ENCODE assay signal across 9 cellular contexts in the genomic region with DNA sequence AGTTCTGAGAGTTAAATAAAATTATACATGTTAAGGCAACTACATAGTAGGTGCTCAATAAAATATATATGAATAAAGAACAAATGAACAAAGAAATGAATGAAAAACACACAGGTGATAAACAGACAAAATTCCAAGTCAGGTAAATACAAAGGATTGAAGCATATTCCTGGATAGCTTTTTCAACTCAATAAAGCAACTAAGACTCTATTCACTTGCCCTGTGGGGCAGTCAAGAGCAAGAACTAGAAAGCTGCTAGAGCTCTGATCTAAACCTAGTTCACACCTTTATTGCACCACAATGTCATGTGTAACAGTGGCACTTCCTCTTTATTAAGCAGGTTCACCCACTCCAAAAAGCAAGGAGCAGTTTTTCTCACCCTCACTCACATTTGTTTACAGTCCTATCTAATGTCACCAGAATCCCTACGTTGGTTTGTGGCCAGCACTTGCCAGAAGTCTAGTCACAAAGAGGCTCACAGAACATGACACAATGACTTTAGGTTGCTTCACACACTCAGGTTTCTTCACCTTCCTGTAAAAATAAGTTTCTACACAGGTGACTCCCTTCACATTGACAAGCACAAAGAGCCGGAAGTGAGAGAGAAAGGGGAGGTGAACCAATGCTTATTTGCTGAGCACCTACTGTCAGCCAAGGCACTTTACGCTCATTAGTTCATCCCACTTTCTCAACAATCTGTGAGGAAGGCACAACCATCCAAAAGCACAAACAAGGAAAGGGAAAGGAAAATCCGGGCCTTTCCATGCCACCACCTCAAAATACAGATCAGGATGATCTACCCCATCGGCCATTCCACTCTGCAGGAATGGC.
DNase-seq lines count a peak whose midpoint lies in the region; ATAC-seq lines count a peak whose summit lies in the region.
"Had no signal": no experiment of that assay in that cellular context is flagged by ENCODE, and none has a peak within 500 bp of the region (broad histone marks: within the 10 kb centered on the region; RNA-seq: fewer than 3 reads in every experiment).

No MANE protein-coding gene starts in this region.

- peak overlapping the region; percentile 96 for H3K27ac ChIP-seq in epithelial cell of prostate
- H3K27ac ChIP-seq: A549 had no signal

- peak; percentile 65 for ATAC-seq in HG03442 (IDR thresholded peaks at IDR 0.05; ENCODE audit: unreplicated experiment)
- ATAC-seq: A549 had no signal

- DNase-seq in activated T-cell treated with anti-CD3 and anti-CD28 coated beads for 1 hour (ENCODE audit: low read depth) (peak; percentile 33), activated T-cell treated with anti-CD3 and anti-CD28 coated beads for 4 hours (no peak), epithelial cell of prostate (ENCODE audit: low read depth, low spot score) (peak; percentile 33), SHP77 treated with DMSO at 0.1 percent for 48 hours (lab: John Stamatoyannopoulos, UW) (no peak), iPS-NIHi7 (ENCODE audit: extremely low spot score) (no peak)
- peak; percentile 44 for DNase-seq in activated CD4-positive, CD25-positive, alpha-beta regulatory T cell treated with anti-CD3 and anti-CD28 coated beads, Interleukin-2, amount 50 U/mL, for 16 hours (ENCODE audit: low read depth, low spot score)
- DNase-seq in stimulated activated CD8-positive, alpha-beta memory T cell treated with anti-CD3 and anti-CD28 coated beads, Interleukin-15, amount 100 ng/mL, for 1 hour (ENCODE audit: low read depth): peak; percentile 38

Comparison
In these comparisons a context has a peak if more than half of its experiments do, and no peak if none do; other contexts are left out.
1. DNase-seq: peak in activated T-cell treated with anti-CD3 and anti-CD28 coated beads for 1 hour (single experiment), activated CD4-positive, CD25-positive, alpha-beta regulatory T cell treated with anti-CD3 and anti-CD28 coated beads, Interleukin-2, amount 50 U/mL, for 16 hours (single experiment), epithelial cell of prostate (single experiment) and stimulated activated CD8-positive, alpha-beta memory T cell treated with anti-CD3 and anti-CD28 coated beads, Interleukin-15, amount 100 ng/mL, for 1 hour (single experiment); none in activated T-cell treated with anti-CD3 and anti-CD28 coated beads for 4 hours (single experiment), SHP77 treated with DMSO at 0.1 percent for 48 hours (single experiment) and iPS-NIHi7 (single experiment).